21 cellular contexts compared by ENCODE assay signal in the genomic region with DNA sequence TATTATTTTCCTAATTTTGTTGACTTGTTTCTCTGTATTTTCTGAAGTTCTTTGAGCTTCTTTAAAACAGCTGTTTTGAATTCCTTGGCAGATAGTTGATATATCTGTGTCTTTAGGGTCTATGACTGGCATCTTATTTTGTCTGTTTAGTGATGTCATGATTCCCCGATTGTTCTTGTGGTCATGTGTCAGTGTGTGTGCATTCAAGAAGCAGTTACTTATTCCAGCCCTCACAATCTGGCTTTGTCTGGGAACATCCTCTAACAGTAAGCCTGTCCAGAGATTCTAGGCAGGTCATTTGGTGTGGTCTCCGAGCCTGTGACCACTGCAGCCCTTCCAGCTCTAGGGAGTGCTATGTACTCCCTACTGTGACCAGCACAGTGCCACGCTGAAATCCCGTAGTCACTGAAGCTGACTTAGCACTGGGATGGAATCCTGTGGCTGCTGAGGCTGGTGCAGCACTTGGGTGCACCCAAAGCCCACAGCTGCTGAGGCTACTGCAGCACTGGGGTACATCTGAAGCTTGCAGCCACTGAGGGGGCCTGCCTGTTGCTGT.
"Had no signal": no experiment of that assay in that cellular context is flagged by ENCODE, and none has a peak within 500 bp of the region (broad histone marks: within the 10 kb centered on the region; RNA-seq: fewer than 3 reads in every experiment).

No MANE protein-coding gene starts in this region.

- DNase-seq: activated CD4-positive, alpha-beta T cell treated with anti-CD3 and anti-CD28 coated beads for 48 hours; activated CD4-positive, CD25-positive, alpha-beta regulatory T cell; activated CD8-positive, alpha-beta T cell treated with anti-CD3 and anti-CD28 coated beads for 36 hours; activated naive CD4-positive, alpha-beta T cell; activated naive CD8-positive, alpha-beta T cell treated with anti-CD3 and anti-CD28 coated beads for 36 hours; activated T-cell treated with anti-CD3 and anti-CD28 coated beads, Interleukin-2, amount 50 U/mL, for 1 hour; amniotic stem cell; effector memory CD8-positive, alpha-beta T cell; foreskin keratinocyte; glutamatergic neuron; hypothalamus; mammary epithelial cell; stimulated activated naive CD8-positive, alpha-beta T cell treated with anti-CD3 and anti-CD28 coated beads, Interleukin-15, amount 100 ng/mL, for 72 hours; T-helper 1 cell; T-helper 9 cell; trophoblast cell had no signal

- H3K27ac Mint-ChIP-seq: activated CD8-positive, alpha-beta T cell treated with anti-CD3 and anti-CD28 coated beads for 36 hours; activated naive CD8-positive, alpha-beta T cell treated with anti-CD3 and anti-CD28 coated beads for 36 hours; activated T-helper 17 cell treated with anti-CD3 and anti-CD28 coated beads, Interleukin-2, amount 50 U/mL, for 72 hours; effector memory CD8-positive, alpha-beta T cell; stimulated activated naive CD8-positive, alpha-beta T cell treated with anti-CD3 and anti-CD28 coated beads, Interleukin-15, amount 100 ng/mL, for 72 hours had no signal

- H3K27me3 Mint-ChIP-seq: activated CD8-positive, alpha-beta T cell treated with anti-CD3 and anti-CD28 coated beads for 36 hours; activated naive CD8-positive, alpha-beta T cell treated with anti-CD3 and anti-CD28 coated beads for 36 hours; activated T-helper 17 cell treated with anti-CD3 and anti-CD28 coated beads, Interleukin-2, amount 50 U/mL, for 72 hours; effector memory CD8-positive, alpha-beta T cell; stimulated activated naive CD8-positive, alpha-beta T cell treated with anti-CD3 and anti-CD28 coated beads, Interleukin-15, amount 100 ng/mL, for 72 hours had no signal

- H3K4me3 Mint-ChIP-seq: activated CD8-positive, alpha-beta T cell treated with anti-CD3 and anti-CD28 coated beads for 36 hours; activated naive CD8-positive, alpha-beta T cell treated with anti-CD3 and anti-CD28 coated beads for 36 hours; activated T-helper 17 cell treated with anti-CD3 and anti-CD28 coated beads, Interleukin-2, amount 50 U/mL, for 72 hours; effector memory CD8-positive, alpha-beta T cell; neural crest cell; stimulated activated naive CD8-positive, alpha-beta T cell treated with anti-CD3 and anti-CD28 coated beads, Interleukin-15, amount 100 ng/mL, for 72 hours had no signal

- H3K36me3 ChIP-seq: prostate gland, right atrium auricular region had no signal

- H3K27me3 ChIP-seq: foreskin keratinocyte, right atrium auricular region had no signal

- H3K27ac ChIP-seq: foreskin keratinocyte, prostate gland, right atrium auricular region, skin epidermis had no signal

- H3K4me1 ChIP-seq: prostate gland had no signal

- H3K9me3 ChIP-seq: prostate gland had no signal

- H3K4me3 ChIP-seq: prostate gland, right atrium auricular region, skin epidermis had no signal
